In genomic region chr16:31459722-31460581, GRCh38 we compare ENCODE assay signal across 8 cellular contexts. TPM values are rescaled to one million over a fixed set of nuclear protein-coding genes. Genes with fewer than 3 reads are reported as not detected.
DNase-seq lines count a peak whose midpoint lies in the region; ATAC-seq, FAIRE-seq and TF ChIP-seq lines count a peak whose summit lies in the region.

No MANE protein-coding gene starts in this region.

- peak; percentile 88 for DNase-seq in GM12891 (ENCODE audit: insufficient read length, low spot score)
- DNase-seq in NCI-H146 (lab: John Stamatoyannopoulos, UW), result peak; percentile 100
- peak; percentile 99 to 100 (median 100) for DNase-seq in T-helper 1 cell
- peak; percentile 100 for DNase-seq in amniotic stem cell (lab: John Stamatoyannopoulos, UW)
- peak; percentile 100 for DNase-seq in left cardiac atrium
- peak; percentile 100 for DNase-seq in posterior vena cava (ENCODE audit: low spot score)
- DNase-seq in upper lobe of right lung, result peak; percentile 100

- peaks cover 27% of the 10 kb centered on the region for H3K36me3 ChIP-seq in upper lobe of right lung

- no peak for TF ChIP-seq CTCF in upper lobe of right lung (IDR thresholded peaks at IDR 0.05)

- ATAC-seq in HG02852 (IDR thresholded peaks at IDR 0.05; ENCODE audit: unreplicated experiment) (peak; percentile 66), left cardiac atrium (peak; percentile 91), upper lobe of right lung (peak; percentile 93)

- H3K9me3 ChIP-seq in upper lobe of right lung, result no peaks in the 10 kb centered on the region

- H3K27me3 ChIP-seq in upper lobe of right lung, result no peaks in the 10 kb centered on the region

- H3K27ac ChIP-seq in upper lobe of right lung, result peak overlapping the region; percentile 100

- H3K4me1 ChIP-seq in upper lobe of right lung, result peaks cover 41% of the 10 kb centered on the region

- no peak for TF ChIP-seq POLR2A in GM12891 (IDR thresholded peaks at IDR 0.05; ENCODE audit: low read depth, low read length)

- intact Hi-C loops in left cardiac atrium (cut with DNase I) (loop anchor here in 1 of 2 donors (10.0 kb wide), 1 partner anchor 405 kb away; no protein-coding TSS in a partner anchor), posterior vena cava (cut with DNase I) (loop anchor here in 1 of 2 donors (10.0 kb wide), 1 partner anchor 475 kb away; the partner anchor contains the start of gene HSD3B7), upper lobe of right lung (cut with DNase I) (no loop called here)

- peak overlapping the region; percentile 94 for H3K4me3 ChIP-seq in upper lobe of right lung

- FAIRE-seq in GM12891 (lab: Jason Lieb, UNC), result peak; percentile 97

TF ChIP-seq in GM12891, 5 proteins besides CTCF, POLR2A, EP300 and RAD21:
- TF ChIP-seq POLR2AphosphoS5 (IDR thresholded peaks at IDR 0.05; ENCODE audit: low read depth, low read length) (peak; percentile 31; the same call in 1 of the 2 replicates), PAX5 (IDR thresholded peaks at IDR 0.05; ENCODE audit: insufficient read depth, low read length, severe bottlenecking) (no peak), POU2F2 (IDR thresholded peaks at IDR 0.05; ENCODE audit: low read depth, low read length) (no peak), TAF1 (IDR thresholded peaks at IDR 0.05; ENCODE audit: low read depth, low read length) (no peak)

RNA-seq across cellular contexts. Expression of gene ARMC5, which starts 0.7 kb away (rescaled TPM):
- 7.6 TPM for polyA plus RNA-seq in GM12891 (2012; ENCODE audit: low read depth, missing spikeins)
- total RNA-seq in left cardiac atrium (1 to 10 TPM; 7.0 to 8.9 TPM), posterior vena cava (1 to 10 TPM; 6.4 to 8.3 TPM), upper lobe of right lung (10.8 TPM)

RNA-seq across cellular contexts. Expression of gene TGFB1I1, which starts 12.0 kb away (rescaled TPM):
- 1.5 TPM for polyA plus RNA-seq in GM12891 (2012; ENCODE audit: low read depth, missing spikeins)
- total RNA-seq in left cardiac atrium (10 to 100 TPM; 33.2 to 57.9 TPM), posterior vena cava (100 to 1,000 TPM; 232 to 239 TPM), upper lobe of right lung (49.9 TPM)

RNA-seq across cellular contexts. Expression of gene ZNF843, which starts 17.4 kb away (rescaled TPM):
- polyA plus RNA-seq in GM12891 (2012; ENCODE audit: low read depth, missing spikeins), result 0.03 TPM
- total RNA-seq in left cardiac atrium (1 to 10 TPM; 2.3 to 3.0 TPM), posterior vena cava (1 to 10 TPM; 1.0 to 1.9 TPM), upper lobe of right lung (0.84 TPM)

RNA-seq across cellular contexts. Expression of gene SLC5A2, which starts 23.0 kb away (rescaled TPM):
- polyA plus RNA-seq in GM12891 (2012; ENCODE audit: low read depth, missing spikeins), result 0.26 TPM
- total RNA-seq in left cardiac atrium (not detected), posterior vena cava (under 1 TPM in 1 of 2 donors, not detected in 1; 0.33 TPM), upper lobe of right lung (3.1 TPM)

RNA-seq across cellular contexts. Expression of gene COX6A2, which starts 31.8 kb away (rescaled TPM):
- not detected for polyA plus RNA-seq in GM12891 (2012; ENCODE audit: low read depth, missing spikeins)
- 100 to 1,000 TPM; 743 to 769 TPM for total RNA-seq in left cardiac atrium
- total RNA-seq in posterior vena cava, result 1 to 10 TPM; 1.1 to 1.5 TPM
- total RNA-seq in upper lobe of right lung, result not detected

Comparison
In these comparisons a context has a peak if more than half of its experiments do, and no peak if none do; other contexts are left out.
1. Peak in every context shown above with its lines: DNase-seq, ATAC-seq, H3K4me3 ChIP-seq and H3K27ac ChIP-seq.